ENCODE assay signal across 8 cellular contexts in genomic region chr15:40894689-40895308, GRCh38. TPM values are rescaled to one million over a fixed set of nuclear protein-coding genes. Genes with fewer than 3 reads are reported as not detected.
DNase-seq lines count a peak whose midpoint lies in the region; ATAC-seq and TF ChIP-seq lines count a peak whose summit lies in the region.

No MANE protein-coding gene starts in this region.

- peak overlapping the region; percentile 87 to 98 (median 96) for H3K27ac Mint-ChIP-seq in naive thymus-derived CD4-positive, alpha-beta T cell

- DNase-seq in NCI-H2107 treated with DMSO at 0.1 percent for 48 hours (lab: John Stamatoyannopoulos, UW; ENCODE audit: unreplicated experiment) (peak; percentile 18), NCI-H2107 (lab: John Stamatoyannopoulos, UW) (no peak), OCI-M1 (lab: John Stamatoyannopoulos, UW) (peak; percentile 85), activated T-cell treated with anti-CD3 and anti-CD28 coated beads for 48 hours (ENCODE audit: low read depth) (peak; percentile 52), esophagus muscularis mucosa (ENCODE audit: extremely low spot score) (no peak), upper lobe of left lung (peak; percentile 55 to 86)
- peak; percentile 34 to 62 (median 56) for DNase-seq in naive thymus-derived CD4-positive, alpha-beta T cell

- peaks cover 30 to 47% (median 37%) of the 10 kb centered on the region in 7 donors for H3K4me1 Mint-ChIP-seq in naive thymus-derived CD4-positive, alpha-beta T cell

- H3K36me3 ChIP-seq in esophagus muscularis mucosa (peaks cover 8 to 40% (median 37%) of the 10 kb centered on the region in 4 donors), upper lobe of left lung (peaks cover 13 to 41% (median 24%) of the 10 kb centered on the region in 4 donors)
- H3K36me3 ChIP-seq in naive thymus-derived CD4-positive, alpha-beta T cell (ENCODE audit: control insufficient read depth in 2 of 3, insufficient read depth in 3 of 3, low read length in 3 of 3), result peaks cover 0 to 27% (median 0%) of the 10 kb centered on the region in 3 experiments

- POLR2A ChIA-PET in naive thymus-derived CD4-positive, alpha-beta T cell (lab: Charles Lee), result interaction anchor here (0.6 to 2.8 kb wide), 10 partner anchors 9 to 650 kb away, joined by 3 to 29 read pairs (median 4); partner anchors contain the start of genes CHP1, DNAJC17, INO80 and RAD51

- H3K4me1 ChIP-seq in esophagus muscularis mucosa (peaks cover 20 to 32% (median 24%) of the 10 kb centered on the region in 4 donors), upper lobe of left lung (peaks cover 13 to 31% (median 21%) of the 10 kb centered on the region in 4 donors)
- H3K4me1 ChIP-seq in naive thymus-derived CD4-positive, alpha-beta T cell (ENCODE audit: control insufficient read depth in 2 of 2, insufficient read depth in 2 of 2, low read length in 2 of 2), result peaks cover 17 to 18% of the 10 kb centered on the region in 2 donors

- no peaks in the 10 kb centered on the region for H3K27me3 ChIP-seq in esophagus muscularis mucosa
- no peaks in the 10 kb centered on the region for H3K27me3 ChIP-seq in naive thymus-derived CD4-positive, alpha-beta T cell (ENCODE audit: control insufficient read depth in 2 of 2, insufficient read depth in 2 of 2, low read length in 2 of 2)
- no peaks in the 10 kb centered on the region for H3K27me3 ChIP-seq in upper lobe of left lung

- H3K9me3 ChIP-seq in esophagus muscularis mucosa (no peaks in the 10 kb centered on the region), upper lobe of left lung (no peaks in the 10 kb centered on the region)
- H3K9me3 ChIP-seq in naive thymus-derived CD4-positive, alpha-beta T cell (ENCODE audit: control insufficient read depth in 2 of 3, low read length in 3 of 3), result no peaks in the 10 kb centered on the region

- ATAC-seq in HG02970 (IDR thresholded peaks at IDR 0.05; ENCODE audit: low FRiP score, unreplicated experiment) (peak; percentile 18), upper lobe of left lung (ENCODE audit: low FRiP score in 2 of 2) (peak; percentile 81 to 85)
- peak; percentile 65 for ATAC-seq in naive thymus-derived CD4-positive, alpha-beta T cell

- peaks cover 0 to 16% (median 0%) of the 10 kb centered on the region in 5 donors for H3K36me3 Mint-ChIP-seq in naive thymus-derived CD4-positive, alpha-beta T cell

- H3K4me3 Mint-ChIP-seq in naive thymus-derived CD4-positive, alpha-beta T cell, result peak overlapping the region; percentile 96 to 99 (median 98)

- peak in 2 of 3 experiments; percentile 50 to 52 for TF ChIP-seq CTCF in esophagus muscularis mucosa (IDR thresholded peaks at IDR 0.05)
- TF ChIP-seq CTCF in upper lobe of left lung (IDR thresholded peaks at IDR 0.05), result peak; percentile 36 to 85 (median 54)

- H3K27ac ChIP-seq in esophagus muscularis mucosa (replicated peaks in 1 of 4), result peak overlapping the region; percentile 88 to 97 (median 92)
- H3K27ac ChIP-seq in naive thymus-derived CD4-positive, alpha-beta T cell (ENCODE audit: low read depth, low read length), result peak overlapping the region; percentile 83
- H3K27ac ChIP-seq in upper lobe of left lung, result peak overlapping the region; percentile 86 to 95 (median 92)

- CTCF ChIA-PET in naive thymus-derived CD4-positive, alpha-beta T cell (lab: Charles Lee), result interaction anchor here (0.6 to 5.5 kb wide), 17 partner anchors 9 to 765 kb away, joined by 3 to 101 read pairs (median 5); partner anchors contain the start of genes CHAC1, CHP1, EXD1 and MGA

- no peaks in the 10 kb centered on the region for H3K9me3 Mint-ChIP-seq in naive thymus-derived CD4-positive, alpha-beta T cell

- peaks cover 0 to 7% (median 0%) of the 10 kb centered on the region in 5 donors for H3K27me3 Mint-ChIP-seq in naive thymus-derived CD4-positive, alpha-beta T cell

- H3K4me3 ChIP-seq in esophagus muscularis mucosa (peak overlapping the region; percentile 57 to 84 (median 77)), upper lobe of left lung (peak overlapping the region; percentile 64 to 94 (median 78))
- H3K4me3 ChIP-seq in naive thymus-derived CD4-positive, alpha-beta T cell (ENCODE audit: low read length), result peak overlapping the region; percentile 94

- TF ChIP-seq EP300 in esophagus muscularis mucosa (IDR thresholded peaks at IDR 0.05) (no peak), upper lobe of left lung (IDR thresholded peaks at IDR 0.05) (no peak)

- TF ChIP-seq POLR2A in esophagus muscularis mucosa (IDR thresholded peaks at IDR 0.05; ENCODE audit: low read depth) (no peak), upper lobe of left lung (IDR thresholded peaks at IDR 0.05) (no peak)

- intact Hi-C loops in esophagus muscularis mucosa (cut with DNase I), result loop anchor here (2.0 to 5.0 kb wide), 4 partner anchors 142 to 302 kb away; partner anchors contain the start of genes INO80, KNL1 and RAD51
- intact Hi-C loops in naive thymus-derived CD4-positive, alpha-beta T cell (cut with micrococcal nuclease), result loop anchor here (1.0 to 10.0 kb wide), 18 partner anchors 10 to 389 kb away; partner anchors contain the start of genes DNAJC17 (in 2 of the 2), RMDN3 (in 2 of the 2), ZFYVE19 (in 2 of the 2) and CCDC32 (in 1 of the 2)

- WGBS in esophagus muscularis mucosa, result 2% methylated on average over 6 of the region's 31 CpGs
- WGBS in upper lobe of left lung, 2 donors, result 6% methylated on average over 6 to 20 of the region's 31 CpGs

RNA-seq across cellular contexts. Expression of gene VPS18, which starts 0.5 kb away (rescaled TPM):
- 10 to 100 TPM; 28.7 to 36.6 (median 32.2) TPM for total RNA-seq in esophagus muscularis mucosa
- total RNA-seq in naive thymus-derived CD4-positive, alpha-beta T cell, result 10 to 100 TPM; 19.9 to 22.3 (median 20.5) TPM
- polyA plus RNA-seq in naive thymus-derived CD4-positive, alpha-beta T cell, result 10 to 100 TPM; 15.9 to 25.8 TPM
- total RNA-seq in upper lobe of left lung, result 10 to 100 TPM; 19.9 to 43.2 (median 29.2) TPM

RNA-seq across cellular contexts. Expression of gene RHOV, which starts 20.8 kb away (rescaled TPM):
- total RNA-seq in esophagus muscularis mucosa, result not detected
- under 1 TPM in 1 of 5 experiments, not detected in 4; 0.39 TPM for total RNA-seq in naive thymus-derived CD4-positive, alpha-beta T cell
- polyA plus RNA-seq in naive thymus-derived CD4-positive, alpha-beta T cell, result not detected
- total RNA-seq in upper lobe of left lung, result 1 to 10 TPM in 1 of 6 donors, under 1 TPM in 2, not detected in 3; 0.46 to 2.1 (median 0.77) TPM

RNA-seq across cellular contexts. Expression of gene DLL4, which starts 34.3 kb away (rescaled TPM):
- total RNA-seq in esophagus muscularis mucosa (10 to 100 TPM in 1 of 4 donors, 1 to 10 TPM in 3; 1.7 to 12.6 (median 7.5) TPM), upper lobe of left lung (10 to 100 TPM in 5 of 6 donors, 1 to 10 TPM in 1; 9.5 to 38.0 (median 13.7) TPM)
- total RNA-seq in naive thymus-derived CD4-positive, alpha-beta T cell, result not detected
- not detected for polyA plus RNA-seq in naive thymus-derived CD4-positive, alpha-beta T cell

RNA-seq across cellular contexts. Expression of gene SPINT1, which starts 51.0 kb away (rescaled TPM):
- total RNA-seq in esophagus muscularis mucosa (1 to 10 TPM in 3 of 4 donors, under 1 TPM in 1; 0.99 to 2.8 (median 1.8) TPM), upper lobe of left lung (100 to 1,000 TPM in 5 of 6 donors, 10 to 100 TPM in 1; 99.3 to 252 (median 163) TPM)
- total RNA-seq in naive thymus-derived CD4-positive, alpha-beta T cell, result 1 to 10 TPM in 4 of 5 experiments, under 1 TPM in 1; 1.00 to 8.9 (median 3.6) TPM
- 1 to 10 TPM; 2.0 to 4.2 TPM for polyA plus RNA-seq in naive thymus-derived CD4-positive, alpha-beta T cell

RNA-seq across cellular contexts. Expression of gene CHAC1, which starts 58.5 kb away (rescaled TPM):
- total RNA-seq in esophagus muscularis mucosa (1 to 10 TPM in 3 of 4 donors, under 1 TPM in 1; 0.66 to 3.6 (median 1.3) TPM), upper lobe of left lung (10 to 100 TPM in 1 of 6 donors, 1 to 10 TPM in 5; 2.6 to 11.1 (median 3.4) TPM)
- total RNA-seq in naive thymus-derived CD4-positive, alpha-beta T cell, result 1 to 10 TPM in 3 of 5 experiments, under 1 TPM in 2; 0.24 to 5.7 (median 1.1) TPM
- under 1 TPM in 1 of 2 donors, not detected in 1; 0.39 TPM for polyA plus RNA-seq in naive thymus-derived CD4-positive, alpha-beta T cell

Comparison
In these comparisons a context has a peak if more than half of its experiments do, and no peak if none do; other contexts are left out.
1. DNase-seq: peak in NCI-H2107 treated with DMSO at 0.1 percent for 48 hours (single experiment), OCI-M1 (single experiment), activated T-cell treated with anti-CD3 and anti-CD28 coated beads for 48 hours (single experiment), naive thymus-derived CD4-positive, alpha-beta T cell (9 of 9) and upper lobe of left lung (2 of 2); none in NCI-H2107 (single experiment) and esophagus muscularis mucosa (single experiment).
2. ATAC-seq: peak in every context shown above with its lines; median percentile 83 in upper lobe of left lung; 65 in naive thymus-derived CD4-positive, alpha-beta T cell; 18 in HG02970.
3. Peak in every context shown above with its lines, with median percentiles within 50 percentile points of each other: H3K27ac ChIP-seq and H3K4me3 ChIP-seq.